Comparison of ENCODE assay signal across 8 cellular contexts in genomic region chr5:179763215-179763945, GRCh38. TPM values are rescaled to one million over a fixed set of nuclear protein-coding genes. Genes with fewer than 3 reads are reported as not detected.
A peak's percentile ranks its signal among the peaks of the same experiment; 100 is the strongest.
DNase-seq lines count a peak whose midpoint lies in the region; ATAC-seq and TF ChIP-seq lines count a peak whose summit lies in the region.

No MANE protein-coding gene starts in this region.

- H3K4me1 ChIP-seq in iPS-15b (ENCODE audit: control insufficient read depth, insufficient read depth, low read length) (peaks cover 16% of the 10 kb centered on the region), skeletal muscle satellite cell (ENCODE audit: control insufficient read depth, insufficient read depth, low read length) (peaks cover 59% of the 10 kb centered on the region)

- TF ChIP-seq CTCF in astrocyte of the cerebellum (IDR thresholded peaks at IDR 0.05; ENCODE audit: low read depth, low read length, missing control alignments), result peak; percentile 92

- peaks cover 31% of the 10 kb centered on the region for H3K36me3 ChIP-seq in SK-N-MC (ENCODE audit: insufficient read depth, low read length)
- peaks cover 17% of the 10 kb centered on the region for H3K36me3 ChIP-seq in iPS-15b (ENCODE audit: control insufficient read depth, insufficient read depth, low read length)
- H3K36me3 ChIP-seq in skeletal muscle satellite cell (ENCODE audit: insufficient read depth, low read length), result peaks cover 24% of the 10 kb centered on the region

- DNase-seq in Right ventricle myocardium superior (peak; percentile 60), cardiac septum (ENCODE audit: low spot score) (no peak), HuH-7 (ENCODE audit: low spot score) (peak; percentile 90), SK-N-MC (ENCODE audit: low read depth, low spot score) (peak; percentile 8), astrocyte of the cerebellum (ENCODE audit: low read depth) (peak; percentile 78)

- H3K9ac ChIP-seq in SK-N-MC (ENCODE audit: insufficient read length) (no peak overlapping the region), iPS-15b (ENCODE audit: low read depth, low read length) (peak overlapping the region; percentile 29), skeletal muscle satellite cell (ENCODE audit: low read depth, low read length) (peak overlapping the region; percentile 32)

- peak; percentile 83 for ATAC-seq in Right ventricle myocardium superior (ENCODE audit: poor library complexity)
- no peak for ATAC-seq in HG03025 (IDR thresholded peaks at IDR 0.05; ENCODE audit: low FRiP score, unreplicated experiment)

- H3K27ac ChIP-seq in SK-N-MC, result peak overlapping the region; percentile 81; the same call in 1 of the 2 replicates

- peak overlapping the region; percentile 71 for H3K4me2 ChIP-seq in skeletal muscle satellite cell (ENCODE audit: low read length)

- intact Hi-C loops in Right ventricle myocardium superior (cut with DNase I) (no loop called here), cardiac septum (cut with DNase I) (loop anchor here (5.0 kb wide), 1 partner anchor 701 kb away; the partner anchor contains the start of gene ZNF354C)

- H3K9me3 ChIP-seq in SK-N-MC (ENCODE audit: low read depth, low read length) (no peaks in the 10 kb centered on the region), iPS-15b (ENCODE audit: control insufficient read depth, insufficient read depth, low read length) (no peaks in the 10 kb centered on the region), skeletal muscle satellite cell (replicated peaks; ENCODE audit: low read length) (no peaks in the 10 kb centered on the region)

- H3K27me3 ChIP-seq in iPS-15b (ENCODE audit: control insufficient read depth, insufficient read depth, low read length) (no peaks in the 10 kb centered on the region), skeletal muscle satellite cell (ENCODE audit: control insufficient read depth, insufficient read depth, low read length) (no peaks in the 10 kb centered on the region)

- H3K4me3 ChIP-seq in SK-N-MC, result no peak overlapping the region
- H3K4me3 ChIP-seq in astrocyte of the cerebellum (ENCODE audit: low read depth, low read length), result no peak overlapping the region
- no peak overlapping the region for H3K4me3 ChIP-seq in iPS-15b (ENCODE audit: low read depth, low read length)
- H3K4me3 ChIP-seq in skeletal muscle satellite cell (ENCODE audit: low read length), result peak overlapping the region; percentile 3

- in situ Hi-C loops in astrocyte of the cerebellum (cut with HindIII; ENCODE audit: low sequenced_read_pairs), result no loop called here

RNA-seq across cellular contexts. Expression of gene LTC4S, which starts 30.4 kb away (rescaled TPM):
- total RNA-seq in Right ventricle myocardium superior (7.6 TPM), cardiac septum (12.8 TPM)
- not detected in 2 replicates for total RNA-seq in skeletal muscle satellite cell (2012; rRNA removed)

RNA-seq across cellular contexts. Expression of gene MAML1, which starts 30.8 kb away (rescaled TPM):
- total RNA-seq in Right ventricle myocardium superior (10.4 TPM), cardiac septum (13.2 TPM)
- total RNA-seq in skeletal muscle satellite cell (2012; rRNA removed), result 5.8 and 6.6 TPM in 2 replicates

RNA-seq across cellular contexts. Expression of gene MGAT4B, which starts 43.3 kb away (rescaled TPM):
- 93.3 TPM for total RNA-seq in Right ventricle myocardium superior
- 160 TPM for total RNA-seq in cardiac septum
- 141 and 148 TPM in 2 replicates for total RNA-seq in skeletal muscle satellite cell (2012; rRNA removed)

RNA-seq across cellular contexts. Expression of gene SQSTM1, which starts 57.3 kb away (rescaled TPM):
- total RNA-seq in Right ventricle myocardium superior (437 TPM), cardiac septum (372 TPM)
- 416 and 1,062 TPM in 2 replicates for total RNA-seq in skeletal muscle satellite cell (2012; rRNA removed)
